ENCODE assay signal across 17 cellular contexts in genomic region chr1:32899586-32900296, GRCh38. TPM values are rescaled to one million over a fixed set of nuclear protein-coding genes. Genes with fewer than 3 reads are reported as not detected.
DNase-seq lines count a peak whose midpoint lies in the region; ATAC-seq and TF ChIP-seq lines count a peak whose summit lies in the region.
"Had no signal": no experiment of that assay in that cellular context is flagged by ENCODE, and none has a peak within 500 bp of the region (broad histone marks: within the 10 kb centered on the region; RNA-seq: fewer than 3 reads in every experiment).

No MANE protein-coding gene starts in this region.

- TF ChIP-seq CTCF in C4-2B (conservative IDR thresholded peaks at IDR 0.05) (no peak), PC-3 (conservative IDR thresholded peaks at IDR 0.05; ENCODE audit: low read depth, low read length) (no peak)

- no peaks in the 10 kb centered on the region for H3K9me3 ChIP-seq in PC-3 (ENCODE audit: low read length)
- H3K9me3 ChIP-seq: adrenal gland had no signal

- H3K9ac ChIP-seq in PC-3 (ENCODE audit: low read length): no peak overlapping the region
- H3K9ac ChIP-seq in rectal smooth muscle tissue (ENCODE audit: low read length): no peak overlapping the region

- peak overlapping the region; percentile 81; the same call in 1 of the 2 replicates for H3K27ac ChIP-seq in C4-2B
- H3K27ac ChIP-seq in PC-3 (ENCODE audit: low read length): no peak overlapping the region
- no peak overlapping the region for H3K27ac ChIP-seq in rectal smooth muscle tissue (ENCODE audit: low read depth, low read length)
- H3K27ac ChIP-seq: adrenal gland had no signal

- no TSS peak for BruUV-seq in PC-3 (replicated peaks; lab: Mats Ljungman, UMichigan)

- peaks cover 13% of the 10 kb centered on the region for H3K79me2 ChIP-seq in PC-3 (ENCODE audit: low read length)

- intact Hi-C loops in PC-3 (cut with micrococcal nuclease): no loop called here

- CTCF ChIA-PET in PC-3 (lab: Charles Lee): no interaction called here

- H2AFZ ChIP-seq in PC-3 (ENCODE audit: low read length): no peak overlapping the region

- H3K4me2 ChIP-seq in PC-3 (ENCODE audit: low read length): peak overlapping the region; percentile 100

- no peaks in the 10 kb centered on the region for H3K9me2 ChIP-seq in PC-3 (replicated peaks; ENCODE audit: low read length)

- no peaks in the 10 kb centered on the region for H3K27me3 ChIP-seq in PC-3 (ENCODE audit: low read length)
- no peaks in the 10 kb centered on the region for H3K27me3 ChIP-seq in rectal smooth muscle tissue (ENCODE audit: control insufficient read depth, insufficient read depth, low read length)
- H3K27me3 ChIP-seq: adrenal gland had no signal

- no peaks in the 10 kb centered on the region for H4K20me1 ChIP-seq in PC-3 (ENCODE audit: low read length)

- H3K4me3 ChIP-seq in PC-3 (ENCODE audit: low read length) (peak overlapping the region; percentile 92; the same call in 1 of the 2 replicates), rectal smooth muscle tissue (ENCODE audit: low read length) (peak overlapping the region; percentile 76)

- no peaks in the 10 kb centered on the region for H3F3A ChIP-seq in PC-3 (ENCODE audit: low read length, unreplicated experiment)

- H3K36me3 ChIP-seq in PC-3 (ENCODE audit: low read depth, low read length): no peaks in the 10 kb centered on the region
- no peaks in the 10 kb centered on the region for H3K36me3 ChIP-seq in rectal smooth muscle tissue (ENCODE audit: control insufficient read depth, insufficient read depth, low read length)
- H3K36me3 ChIP-seq: adrenal gland had no signal

- ATAC-seq in PC-3: no peak
- ATAC-seq in HG02571 (IDR thresholded peaks at IDR 0.05; ENCODE audit: unreplicated experiment): no peak
- no peak for ATAC-seq in HG02970 (IDR thresholded peaks at IDR 0.05; ENCODE audit: low FRiP score, unreplicated experiment)
- ATAC-seq: naive thymus-derived CD8-positive, alpha-beta T cell had no signal

- POLR2A ChIA-PET in PC-3 (lab: Charles Lee; ENCODE audit: unreplicated experiment): no interaction called here

- H3K4me1 ChIP-seq in PC-3 (ENCODE audit: insufficient read depth, low read length) (peaks cover 10% of the 10 kb centered on the region), rectal smooth muscle tissue (ENCODE audit: control insufficient read depth, insufficient read depth, low read length) (no peaks in the 10 kb centered on the region)

- DNase-seq in PC-3: no peak
- DNase-seq in iPS-NIHi7 (ENCODE audit: extremely low spot score): peak; percentile 9
- no peak for DNase-seq in NOMO-1 (lab: John Stamatoyannopoulos, UW; ENCODE audit: unreplicated experiment in 2 of 2)
- no peak for DNase-seq in cerebellar cortex (ENCODE audit: low spot score)
- DNase-seq: activated CD4-positive, alpha-beta T cell treated with anti-CD3 and anti-CD28 coated beads, Interleukin-2, amount 50 U/mL, for 4 hours; adrenal gland; C1 segment of cervical spinal cord; cerebellar nuclear complex; naive thymus-derived CD8-positive, alpha-beta T cell; NCI-H510A had no signal

RNA-seq across cellular contexts. Expression of gene TMEM54, which starts 1.4 kb away (rescaled TPM):
- 175 and 194 TPM in 2 replicates for total RNA-seq in PC-3 (2014; rRNA removed)
- total RNA-seq: naive thymus-derived CD8-positive, alpha-beta T cell had no signal

RNA-seq across cellular contexts. Expression of gene HPCA, which starts 13.4 kb away (rescaled TPM):
- not detected in 2 replicates for total RNA-seq in PC-3 (2014; rRNA removed)
- total RNA-seq: fibroblast of villous mesenchyme; H4; liver; naive thymus-derived CD8-positive, alpha-beta T cell had no signal

RNA-seq across cellular contexts. Expression of gene FNDC5, which starts 29.0 kb away (rescaled TPM):
- total RNA-seq in PC-3 (2014; rRNA removed): 0.22 and 0.35 TPM in 2 replicates
- total RNA-seq: naive thymus-derived CD8-positive, alpha-beta T cell had no signal
